In genomic region chr3:179956416-179956830, GRCh38 we compare ENCODE assay signal across 1 cellular context.
TF ChIP-seq lines count a peak whose summit lies in the region.

No MANE protein-coding gene starts in this region.

TF ChIP-seq in GM12878, 131 proteins besides CTCF, POLR2A, EP300 and RAD21 (continued from another document):
- no peak for TF ChIP-seq HSF1 (IDR thresholded peaks at IDR 0.05; ENCODE audit: low read depth, low read length)
- peak; percentile 92 for TF ChIP-seq TBL1XR1 (IDR thresholded peaks at IDR 0.05; ENCODE audit: low read depth, low read length)
- TF ChIP-seq CUX1 (IDR thresholded peaks at IDR 0.05; ENCODE audit: insufficient replicate concordance, low read depth, low read length) = peak; percentile 58
- TF ChIP-seq POLR2AphosphoS5 (IDR thresholded peaks at IDR 0.05; ENCODE audit: low read length) = no peak
- no peak for TF ChIP-seq SRF (IDR thresholded peaks at IDR 0.05; ENCODE audit: low read depth in 2 of 2, low read length in 2 of 2)
- no peak for TF ChIP-seq ZBTB33 (IDR thresholded peaks at IDR 0.05)
- TF ChIP-seq RB1 (IDR thresholded peaks at IDR 0.05; ENCODE audit: borderline replicate concordance) = no peak
- TF ChIP-seq STAT3 (IDR thresholded peaks at IDR 0.05; ENCODE audit: low read depth, low read length) = no peak
- TF ChIP-seq MEF2A (IDR thresholded peaks at IDR 0.05; ENCODE audit: insufficient read depth, low read depth, low read length) = peak; percentile 81; the same call in 1 of the 2 replicates
- peak; percentile 99 for TF ChIP-seq POU2F2 (IDR thresholded peaks at IDR 0.05; ENCODE audit: borderline replicate concordance, low read depth, low read length)
- TF ChIP-seq ATF2 (IDR thresholded peaks at IDR 0.05; ENCODE audit: low read length) = peak; percentile 92
- peak; percentile 65 for TF ChIP-seq BCL3 (IDR thresholded peaks at IDR 0.05; ENCODE audit: borderline replicate concordance, insufficient read depth, low read depth, low read length, poor library complexity, severe bottlenecking)
- peak; percentile 96 for TF ChIP-seq NFIC (IDR thresholded peaks at IDR 0.05; ENCODE audit: low read depth, low read length)
- TF ChIP-seq E2F4 (IDR thresholded peaks at IDR 0.05; ENCODE audit: low read depth, low read length) = no peak
- no peak for TF ChIP-seq ESRRA (IDR thresholded peaks at IDR 0.05; ENCODE audit: low read length)
- TF ChIP-seq HDAC6 (IDR thresholded peaks at IDR 0.05; ENCODE audit: unreplicated experiment) = no peak
- TF ChIP-seq MTA2 (IDR thresholded peaks at IDR 0.05; ENCODE audit: low read depth) = peak; percentile 92
- TF ChIP-seq ATF7 (IDR thresholded peaks at IDR 0.05; ENCODE audit: low read depth) = peak; percentile 75
- peak; percentile 98 for TF ChIP-seq BACH1 (IDR thresholded peaks at IDR 0.05; ENCODE audit: borderline replicate concordance)
- peak; percentile 73 for TF ChIP-seq MEF2B (IDR thresholded peaks at IDR 0.05; ENCODE audit: partially characterized antibody, poor library complexity, severe bottlenecking)
- no peak for TF ChIP-seq JUND (IDR thresholded peaks at IDR 0.05; ENCODE audit: low read depth, low read length)
- peak; percentile 49; the same call in 1 of the 2 replicates for TF ChIP-seq GABPA (IDR thresholded peaks at IDR 0.05; ENCODE audit: low read depth)
- 0 out of 2 replicates have a peak, but pooled peaks have one; percentile 70 for TF ChIP-seq CBX5 (IDR thresholded peaks at IDR 0.05; ENCODE audit: low read depth)
- no peak for TF ChIP-seq MAX (IDR thresholded peaks at IDR 0.05; ENCODE audit: low read depth, low read length)
